1 cellular context compared by ENCODE assay signal in genomic region chr10:104342941-104343411, GRCh38.
TF ChIP-seq lines count a peak whose summit lies in the region.

No MANE protein-coding gene starts in this region.

TF ChIP-seq in K562, 482 proteins besides CTCF, POLR2A, EP300 and RAD21:
- TF ChIP-seq FOXM1 (IDR thresholded peaks at IDR 0.05; ENCODE audit: low read depth) (no peak), FOXM1 (CRISPR knock-in tag; IDR thresholded peaks at IDR 0.05; ENCODE audit: low read depth) (no peak), PKNOX1 (IDR thresholded peaks at IDR 0.05) (peak; percentile 49), MEIS2 (IDR thresholded peaks at IDR 0.05; ENCODE audit: partially characterized antibody) (peak; percentile 64), ESRRA (IDR thresholded peaks at IDR 0.05; ENCODE audit: borderline replicate concordance, low read depth) (peak; percentile 91)
TF ChIP-seq in K562: peak in this region for 3.
